In genomic region chr5:181204561-181205401, GRCh38 we compare ENCODE assay signal across 8 cellular contexts. TPM values are rescaled to one million over a fixed set of nuclear protein-coding genes. Genes with fewer than 3 reads are reported as not detected.
DNase-seq lines count a peak whose midpoint lies in the region; ATAC-seq and TF ChIP-seq lines count a peak whose summit lies in the region.

TSS of gene TRIM7 (minus strand) at chr5:181205196. CDS start at chr5:181205110, 86 bp downstream.

- TF ChIP-seq CTCF in ascending aorta (IDR thresholded peaks at IDR 0.05), result no peak

- ATAC-seq in GM21786 (IDR thresholded peaks at IDR 0.05; ENCODE audit: unreplicated experiment), result no peak

- H3K36me3 ChIP-seq in ascending aorta, result no peaks in the 10 kb centered on the region
- H3K36me3 ChIP-seq in iPS-20b (ENCODE audit: insufficient read depth, low read depth, low read length), result no peaks in the 10 kb centered on the region

- H3K27ac ChIP-seq in ascending aorta (peak within 1 kb of the TSS; percentile 87 to 88), iPS-20b (ENCODE audit: low read length) (no peak within 1 kb of the TSS)

- intact Hi-C loops in ascending aorta (cut with DNase I), result loop anchor here (10.0 kb wide), 1 partner anchor 850 kb away; the partner anchor contains the start of gene GFPT2

- H3K4me3 ChIP-seq in ascending aorta (peak within 1 kb of the TSS; percentile 53 to 72), iPS-20b (ENCODE audit: low read length) (peak within 1 kb of the TSS; percentile 81)

- H3K4me1 ChIP-seq in ascending aorta, result peaks cover 4 to 13% of the 10 kb centered on the region in 2 donors
- H3K4me1 ChIP-seq in iPS-20b (ENCODE audit: insufficient read depth, low read length), result peaks cover 4% of the 10 kb centered on the region

- H3K27me3 ChIP-seq in ascending aorta, result no peaks in the 10 kb centered on the region
- H3K27me3 ChIP-seq in iPS-20b (ENCODE audit: insufficient read depth, low read length), result peaks cover 69% of the 10 kb centered on the region

- peak within 1 kb of the TSS; percentile 44; the same call in 1 of the 2 replicates for H3K9ac ChIP-seq in iPS-20b (ENCODE audit: low read depth, low read length)

- no peaks in the 10 kb centered on the region for H3K9me3 ChIP-seq in ascending aorta
- H3K9me3 ChIP-seq in iPS-20b (ENCODE audit: insufficient read depth, low read depth, low read length), result no peaks in the 10 kb centered on the region; the same call in 1 of the 2 replicates

- DNase-seq in A172 (ENCODE audit: low spot score), result no peak
- DNase-seq in HPDE6-E6E7 (ENCODE audit: extremely low spot score), result peak; percentile 49
- peak in 1 of 2 donors; percentile 83 for DNase-seq in ascending aorta (ENCODE audit: low spot score in 2 of 2)
- peak; percentile 61 for DNase-seq in stimulated activated CD8-positive, alpha-beta memory T cell treated with anti-CD3 and anti-CD28 coated beads, Interleukin-4, amount 100 ng/mL, for 48 hours
- DNase-seq in putamen (ENCODE audit: low spot score), result no peak
- DNase-seq in SIG-M5 (lab: John Stamatoyannopoulos, UW), result no peak

RNA-seq across cellular contexts. Expression of gene TRIM7, which starts in this region (rescaled TPM):
- 19.0 and 29.8 TPM in 2 replicates for total RNA-seq in A172 (2014; rRNA removed; shearing (Covaris generic))
- 6.1 TPM for total RNA-seq in ascending aorta

Comparison
In these comparisons a context has a peak if more than half of its experiments do, and no peak if none do; other contexts are left out.
1. DNase-seq: peak in HPDE6-E6E7 (single experiment) and stimulated activated CD8-positive, alpha-beta memory T cell treated with anti-CD3 and anti-CD28 coated beads, Interleukin-4, amount 100 ng/mL, for 48 hours (single experiment); none in A172 (single experiment), putamen (single experiment) and SIG-M5 (single experiment).